In the genomic region with DNA sequence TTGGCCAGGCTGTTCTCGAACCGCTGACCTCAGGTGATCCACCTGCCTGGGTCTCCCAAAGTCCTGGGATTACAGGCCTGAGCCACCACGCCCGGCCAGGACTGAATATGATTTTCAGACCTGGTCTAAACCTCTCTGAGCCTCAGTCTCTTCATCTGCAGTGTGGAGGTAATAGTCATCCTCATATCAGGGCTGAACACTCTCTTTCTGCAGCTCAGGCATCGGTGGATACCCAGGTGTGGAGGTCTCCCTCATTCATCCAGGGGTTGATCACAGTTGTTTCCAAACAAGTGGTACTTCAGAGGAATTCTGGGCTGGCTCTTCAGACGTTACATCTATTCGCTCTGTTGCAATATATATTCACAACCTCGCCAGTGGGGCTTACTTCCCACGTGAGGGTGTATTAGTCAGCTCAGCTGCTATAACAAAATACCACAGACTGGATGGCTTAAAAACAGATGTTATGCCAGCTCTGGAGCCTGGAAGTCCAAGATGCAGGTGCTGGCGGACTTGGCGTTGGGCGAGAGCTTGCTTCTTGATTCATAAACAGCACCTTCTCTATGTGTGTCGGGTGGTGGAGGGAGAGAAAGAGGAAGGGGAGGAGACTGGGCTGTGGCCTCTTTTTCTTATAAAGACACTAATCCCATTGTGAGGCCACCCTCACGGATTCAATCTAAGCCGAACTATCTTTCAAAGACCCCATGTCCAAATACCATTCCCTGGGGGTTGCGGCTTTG, we compare ENCODE assay signal across 14 cellular contexts.
"Had no signal": no experiment of that assay in that cellular context is flagged by ENCODE, and none has a peak within 500 bp of the region (broad histone marks: within the 10 kb centered on the region; RNA-seq: fewer than 3 reads in every experiment).

No MANE protein-coding gene starts in this region.

- H3K27me3 ChIP-seq: brain microvascular endothelial cell, uterus had no signal

- H3K4me1 ChIP-seq: uterus had no signal

- ATAC-seq: activated T-helper 17 cell treated with anti-CD3 and anti-CD28 coated beads, Interleukin-2, amount 50 U/mL, for 72 hours; lower lobe of right lung; stimulated activated naive CD8-positive, alpha-beta T cell treated with anti-CD3 and anti-CD28 coated beads, Interleukin-15, Interleukin-2, amounts not matched to agents 100 U/mL and 50 U/mL, for 24 hours; WTC11 had no signal

- H3K36me3 Mint-ChIP-seq: WTC11 had no signal

- H3K27ac Mint-ChIP-seq: activated T-helper 17 cell treated with anti-CD3 and anti-CD28 coated beads, Interleukin-2, amount 50 U/mL, for 72 hours; progenitor cell of endocrine pancreas; WTC11 had no signal

- H3K9me3 Mint-ChIP-seq: activated T-helper 17 cell treated with anti-CD3 and anti-CD28 coated beads, Interleukin-2, amount 50 U/mL, for 72 hours; neural crest cell; WTC11 had no signal

- H3K27ac ChIP-seq: brain microvascular endothelial cell, coronary artery, lower lobe of right lung, tibial nerve, uterus had no signal

- H3K9me3 ChIP-seq: lower lobe of right lung, uterus had no signal

- DNase-seq: activated CD4-positive, alpha-beta T cell treated with anti-CD3 and anti-CD28 coated beads for 4 hours; activated naive CD4-positive, alpha-beta T cell; aorta; brain microvascular endothelial cell; lower lobe of right lung; stimulated activated CD4-positive, alpha-beta T cell treated with anti-CD3 and anti-CD28 coated beads, Interleukin-2, amount 100 ng/mL, for 24 hours; stimulated activated naive CD8-positive, alpha-beta T cell treated with anti-CD3 and anti-CD28 coated beads, Interleukin-15, Interleukin-2, amounts not matched to agents 100 U/mL and 50 U/mL, for 24 hours; uterus had no signal

- H3K4me3 Mint-ChIP-seq: neural crest cell, WTC11 had no signal

- H3K4me3 ChIP-seq: coronary artery, lower lobe of right lung, tibial nerve, uterus had no signal

- H3K27me3 Mint-ChIP-seq: activated T-helper 17 cell treated with anti-CD3 and anti-CD28 coated beads, Interleukin-2, amount 50 U/mL, for 72 hours had no signal

- H3K36me3 ChIP-seq: brain microvascular endothelial cell, lower lobe of right lung, tibial nerve, uterus had no signal
